ENCODE assay signal across 1 cellular context in the genomic region with DNA sequence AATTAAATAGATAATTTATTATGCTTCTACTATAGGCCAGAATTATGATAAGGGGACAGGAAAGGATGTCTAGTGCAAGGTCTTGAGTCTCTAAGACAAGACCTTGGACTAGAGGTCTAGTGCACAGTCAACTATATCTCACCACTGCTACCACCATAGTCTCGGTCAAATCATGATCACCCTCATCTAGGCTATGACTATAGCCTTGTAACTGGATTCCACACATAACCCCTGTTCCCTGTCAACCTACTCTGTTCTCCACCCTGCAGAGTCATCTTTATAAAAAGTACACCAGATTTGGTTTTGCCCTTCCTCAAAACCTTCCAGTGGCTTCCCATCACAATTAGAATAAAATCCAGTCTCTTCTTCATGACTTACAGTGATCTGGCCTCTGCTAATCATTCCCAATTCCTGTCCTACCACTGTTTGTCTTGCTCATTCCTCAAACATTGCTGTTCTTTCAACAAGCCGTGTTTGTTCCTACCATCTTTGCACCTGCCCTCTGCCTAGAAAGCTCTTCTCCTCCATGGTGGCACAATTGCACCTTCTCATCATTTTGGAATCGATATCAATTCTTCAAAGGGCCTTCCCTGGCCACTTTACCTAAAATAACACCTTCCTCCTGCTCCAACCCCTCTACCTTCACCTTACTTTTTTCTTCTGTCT.
TF ChIP-seq lines count a peak whose summit lies in the region.

No MANE protein-coding gene starts in this region.

TF ChIP-seq in HepG2, 621 proteins besides CTCF, POLR2A, EP300 and RAD21 (continued from another document):
- peak; percentile 48; the same call in 1 of the 2 replicates for TF ChIP-seq CHD4 (IDR thresholded peaks at IDR 0.05; ENCODE audit: borderline replicate concordance, low read length)
- TF ChIP-seq SOX13 (IDR thresholded peaks at IDR 0.05), result no peak
- TF ChIP-seq SOX13 (CRISPR knock-in tag; conservative IDR thresholded peaks at IDR 0.05 in 1 of 2, IDR thresholded peaks at IDR 0.05 in 1 of 2), result peak in 1 of 2 experiments; percentile 75; a peak in 2 of 4 replicates
- TF ChIP-seq ZNF644 (CRISPR knock-in tag; IDR thresholded peaks at IDR 0.05; ENCODE audit: low read depth), result peak; percentile 94
- peak; percentile 42; the same call in 1 of the 2 replicates for TF ChIP-seq HOXA3 (CRISPR knock-in tag; IDR thresholded peaks at IDR 0.05)
- TF ChIP-seq JUND (CRISPR knock-in tag; IDR thresholded peaks at IDR 0.05), result 0 out of 2 replicates have a peak, but pooled peaks have one; percentile 17
- TF ChIP-seq BCL6 (CRISPR knock-in tag; IDR thresholded peaks at IDR 0.05), result peak; percentile 99
- TF ChIP-seq HES4 (CRISPR knock-in tag; IDR thresholded peaks at IDR 0.05; ENCODE audit: borderline replicate concordance), result no peak
- TF ChIP-seq, protein P1, sequence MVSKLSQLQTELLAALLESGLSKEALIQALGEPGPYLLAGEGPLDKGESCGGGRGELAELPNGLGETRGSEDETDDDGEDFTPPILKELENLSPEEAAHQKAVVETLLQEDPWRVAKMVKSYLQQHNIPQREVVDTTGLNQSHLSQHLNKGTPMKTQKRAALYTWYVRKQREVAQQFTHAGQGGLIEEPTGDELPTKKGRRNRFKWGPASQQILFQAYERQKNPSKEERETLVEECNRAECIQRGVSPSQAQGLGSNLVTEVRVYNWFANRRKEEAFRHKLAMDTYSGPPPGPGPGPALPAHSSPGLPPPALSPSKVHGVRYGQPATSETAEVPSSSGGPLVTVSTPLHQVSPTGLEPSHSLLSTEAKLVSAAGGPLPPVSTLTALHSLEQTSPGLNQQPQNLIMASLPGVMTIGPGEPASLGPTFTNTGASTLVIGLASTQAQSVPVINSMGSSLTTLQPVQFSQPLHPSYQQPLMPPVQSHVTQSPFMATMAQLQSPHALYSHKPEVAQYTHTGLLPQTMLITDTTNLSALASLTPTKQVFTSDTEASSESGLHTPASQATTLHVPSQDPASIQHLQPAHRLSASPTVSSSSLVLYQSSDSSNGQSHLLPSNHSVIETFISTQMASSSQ (IDR thresholded peaks at IDR 0.05; ENCODE audit: low read depth), result no peak; the same call in 1 of the 2 replicates
- TF ChIP-seq, protein P1 (CRISPR knock-in tag; IDR thresholded peaks at IDR 0.05; ENCODE audit: borderline replicate concordance), result peak; percentile 63; the same call in 1 of the 2 replicates
- peak; percentile 69; the same call in 1 of the 2 replicates for TF ChIP-seq FOSL2 (CRISPR knock-in tag; IDR thresholded peaks at IDR 0.05)
- TF ChIP-seq, protein P2, sequence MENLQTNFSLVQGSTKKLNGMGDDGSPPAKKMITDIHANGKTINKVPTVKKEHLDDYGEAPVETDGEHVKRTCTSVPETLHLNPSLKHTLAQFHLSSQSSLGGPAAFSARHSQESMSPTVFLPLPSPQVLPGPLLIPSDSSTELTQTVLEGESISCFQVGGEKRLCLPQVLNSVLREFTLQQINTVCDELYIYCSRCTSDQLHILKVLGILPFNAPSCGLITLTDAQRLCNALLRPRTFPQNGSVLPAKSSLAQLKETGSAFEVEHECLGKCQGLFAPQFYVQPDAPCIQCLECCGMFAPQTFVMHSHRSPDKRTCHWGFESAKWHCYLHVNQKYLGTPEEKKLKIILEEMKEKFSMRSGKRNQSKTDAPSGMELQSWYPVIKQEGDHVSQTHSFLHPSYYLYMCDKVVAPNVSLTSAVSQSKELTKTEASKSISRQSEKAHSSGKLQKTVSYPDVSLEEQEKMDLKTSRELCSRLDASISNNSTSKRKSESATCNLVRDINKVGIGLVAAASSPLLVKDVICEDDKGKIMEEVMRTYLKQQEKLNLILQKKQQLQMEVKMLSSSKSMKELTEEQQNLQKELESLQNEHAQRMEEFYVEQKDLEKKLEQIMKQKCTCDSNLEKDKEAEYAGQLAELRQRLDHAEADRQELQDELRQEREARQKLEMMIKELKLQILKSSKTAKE (CRISPR knock-in tag; IDR thresholded peaks at IDR 0.05; ENCODE audit: borderline replicate concordance), result peak; percentile 17; the same call in 1 of the 2 replicates
- TF ChIP-seq LCORL (IDR thresholded peaks at IDR 0.05), result peak; percentile 58
- TF ChIP-seq LCORL (CRISPR knock-in tag; IDR thresholded peaks at IDR 0.05), result peak; percentile 61
- peak; percentile 80 for TF ChIP-seq HDAC2 (CRISPR knock-in tag; IDR thresholded peaks at IDR 0.05)
- 0 out of 2 replicates have a peak, but pooled peaks have one; percentile 43 for TF ChIP-seq PHF21A (CRISPR knock-in tag; IDR thresholded peaks at IDR 0.05)
- peak; percentile 81 for TF ChIP-seq RBM22 (optimal IDR thresholded peaks at IDR 0.05; ENCODE audit: low read length)
- TF ChIP-seq CEBPG (CRISPR knock-in tag; IDR thresholded peaks at IDR 0.05), result peak; percentile 65
- TF ChIP-seq, protein P3, sequence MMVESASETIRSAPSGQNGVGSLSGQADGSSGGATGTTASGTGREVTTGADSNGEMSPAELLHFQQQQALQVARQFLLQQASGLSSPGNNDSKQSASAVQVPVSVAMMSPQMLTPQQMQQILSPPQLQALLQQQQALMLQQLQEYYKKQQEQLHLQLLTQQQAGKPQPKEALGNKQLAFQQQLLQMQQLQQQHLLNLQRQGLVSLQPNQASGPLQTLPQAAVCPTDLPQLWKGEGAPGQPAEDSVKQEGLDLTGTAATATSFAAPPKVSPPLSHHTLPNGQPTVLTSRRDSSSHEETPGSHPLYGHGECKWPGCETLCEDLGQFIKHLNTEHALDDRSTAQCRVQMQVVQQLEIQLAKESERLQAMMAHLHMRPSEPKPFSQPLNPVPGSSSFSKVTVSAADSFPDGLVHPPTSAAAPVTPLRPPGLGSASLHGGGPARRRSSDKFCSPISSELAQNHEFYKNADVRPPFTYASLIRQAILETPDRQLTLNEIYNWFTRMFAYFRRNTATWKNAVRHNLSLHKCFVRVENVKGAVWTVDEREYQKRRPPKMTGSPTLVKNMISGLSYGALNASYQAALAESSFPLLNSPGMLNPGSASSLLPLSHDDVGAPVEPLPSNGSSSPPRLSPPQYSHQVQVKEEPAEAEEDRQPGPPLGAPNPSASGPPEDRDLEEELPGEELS (CRISPR knock-in tag; IDR thresholded peaks at IDR 0.05), result peak; percentile 58; the same call in 1 of the 2 replicates
- 0 out of 2 replicates have a peak, but pooled peaks have one; percentile 28 for TF ChIP-seq ZFP1 (CRISPR knock-in tag; IDR thresholded peaks at IDR 0.05)
- 0 out of 2 replicates have a peak, but pooled peaks have one; percentile 20 for TF ChIP-seq KDM1A (CRISPR knock-in tag; IDR thresholded peaks at IDR 0.05)
- 0 out of 2 replicates have a peak, but pooled peaks have one; percentile 17 for TF ChIP-seq ELF3 (CRISPR knock-in tag; IDR thresholded peaks at IDR 0.05)
- TF ChIP-seq MED8 (CRISPR knock-in tag; IDR thresholded peaks at IDR 0.05; ENCODE audit: insufficient replicate concordance), result no peak
- no peak for TF ChIP-seq FOXA1 (IDR thresholded peaks at IDR 0.05)
- peak; percentile 91 for TF ChIP-seq FOXA1 (CRISPR knock-in tag; IDR thresholded peaks at IDR 0.05)
- TF ChIP-seq ZNF609 (CRISPR knock-in tag; IDR thresholded peaks at IDR 0.05; ENCODE audit: borderline replicate concordance), result peak; percentile 80; the same call in 1 of the 2 replicates
- TF ChIP-seq ZNF296 (CRISPR knock-in tag; conservative IDR thresholded peaks at IDR 0.05), result no peak
- peak; percentile 77 for TF ChIP-seq FOXO1 (CRISPR knock-in tag; IDR thresholded peaks at IDR 0.05)
- TF ChIP-seq ZMYM3 (CRISPR knock-in tag; IDR thresholded peaks at IDR 0.05), result peak; percentile 30; the same call in 1 of the 2 replicates
- no peak for TF ChIP-seq PLSCR1 (CRISPR knock-in tag; IDR thresholded peaks at IDR 0.05; ENCODE audit: borderline replicate concordance)
